In the genomic region with DNA sequence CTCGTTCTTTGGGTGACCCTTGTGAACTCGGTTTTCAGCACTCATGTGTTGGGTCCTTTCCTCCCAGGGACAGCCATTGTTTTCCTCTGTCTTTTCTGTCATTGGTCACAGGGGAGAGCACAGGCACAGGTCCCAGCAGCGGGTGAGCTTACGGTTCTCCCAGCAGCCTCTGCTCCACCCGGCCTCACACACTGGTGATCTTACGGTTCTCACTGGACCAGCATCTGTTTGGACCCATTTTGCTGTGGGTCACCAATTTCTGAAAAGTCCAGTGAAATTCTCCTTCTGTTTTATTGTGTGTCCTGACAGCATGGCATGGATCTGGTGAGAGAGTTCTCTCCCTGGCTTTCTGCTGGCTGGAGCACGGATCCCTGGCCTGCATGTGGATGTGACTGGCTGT, we compare ENCODE assay signal across 28 cellular contexts. TPM values are rescaled to one million over a fixed set of nuclear protein-coding genes. Genes with fewer than 3 reads are reported as not detected.
"Had no signal": no experiment of that assay in that cellular context is flagged by ENCODE, and none has a peak within 500 bp of the region (broad histone marks: within the 10 kb centered on the region; RNA-seq: fewer than 3 reads in every experiment).

No MANE protein-coding gene starts in this region.

- H3K9me3 Mint-ChIP-seq: activated naive CD8-positive, alpha-beta T cell treated with anti-CD3 and anti-CD28 coated beads, Interleukin-2, amount 10 ng/mL, durations not matched to agents 7 days and 5 days; T-helper 1 cell treated with Interleukin-12 subunit alpha and Interleukin-12 subunit beta and Interleukin-4 antibody, amounts not matched to agents 30 μg/mL and 1 μg/mL, for 36 hours; WTC11 had no signal

- H3K27ac ChIP-seq: adrenal gland, breast epithelium, SJSA1 had no signal

- H3K4me3 Mint-ChIP-seq: activated CD8-positive, alpha-beta T cell treated with anti-CD3 and anti-CD28 coated beads, Interleukin-2, amount 10 ng/mL, durations not matched to agents 7 days and 5 days; activated naive CD8-positive, alpha-beta T cell treated with anti-CD3 and anti-CD28 coated beads, Interleukin-2, amount 10 ng/mL, durations not matched to agents 7 days and 5 days; T-helper 1 cell treated with Interleukin-12 subunit alpha and Interleukin-12 subunit beta and Interleukin-4 antibody, amounts not matched to agents 30 μg/mL and 1 μg/mL, for 36 hours; WTC11 had no signal

- H3K27me3 ChIP-seq: adrenal gland, breast epithelium, SJSA1 had no signal

- H3K9me3 ChIP-seq: adrenal gland, breast epithelium, SJSA1 had no signal

- H3K4me1 Mint-ChIP-seq: activated naive CD8-positive, alpha-beta T cell treated with anti-CD3 and anti-CD28 coated beads, Interleukin-2, amount 10 ng/mL, durations not matched to agents 7 days and 5 days; WTC11 had no signal

- H3K36me3 Mint-ChIP-seq: activated naive CD8-positive, alpha-beta T cell treated with anti-CD3 and anti-CD28 coated beads, Interleukin-2, amount 10 ng/mL, durations not matched to agents 7 days and 5 days; WTC11 had no signal

- H3K4me1 ChIP-seq: breast epithelium had no signal

- H3K27ac Mint-ChIP-seq: activated CD8-positive, alpha-beta T cell treated with anti-CD3 and anti-CD28 coated beads, Interleukin-2, amount 10 ng/mL, durations not matched to agents 7 days and 5 days; activated naive CD8-positive, alpha-beta T cell treated with anti-CD3 and anti-CD28 coated beads, Interleukin-2, amount 10 ng/mL, durations not matched to agents 7 days and 5 days; T-helper 1 cell treated with Interleukin-12 subunit alpha and Interleukin-12 subunit beta and Interleukin-4 antibody, amounts not matched to agents 30 μg/mL and 1 μg/mL, for 36 hours; WTC11 had no signal

- DNase-seq: activated CD4-positive, alpha-beta T cell treated with anti-CD3 and anti-CD28 coated beads for 48 hours; activated CD4-positive, alpha-beta T cell treated with anti-CD3 and anti-CD28 coated beads, Interleukin-2, amount 50 U/mL, for 4 hours; activated CD4-positive, CD25-positive, alpha-beta regulatory T cell treated with anti-CD3 and anti-CD28 coated beads, Interleukin-2, amount 50 U/mL, for 72 hours; activated CD8-positive, alpha-beta memory T cell treated with anti-CD3 and anti-CD28 coated beads, Interleukin-2, amount 50 U/mL, for 48 hours; activated CD8-positive, alpha-beta T cell treated with anti-CD3 and anti-CD28 coated beads, Interleukin-2, amount 10 ng/mL, durations not matched to agents 7 days and 5 days; activated naive CD4-positive, alpha-beta T cell treated with anti-CD3 and anti-CD28 coated beads, Interleukin-2, amount 50 U/mL, for 16 hours; activated naive CD8-positive, alpha-beta T cell treated with anti-CD3 and anti-CD28 coated beads, Interleukin-2, amount 10 ng/mL, durations not matched to agents 7 days and 5 days; activated T-cell treated with anti-CD3 and anti-CD28 coated beads, Interleukin-2, amount 50 U/mL, for 1 hour; anterior cingulate cortex; caudate nucleus; Karpas-422; MM.1S; NCI-H1105; NCI-H1436; NCI-H187; NCI-H2081; NCI-H510A treated with DMSO at 0.1 percent for 48 hours; NCI-H69; NK-92 treated with Interleukin-12 subunit alpha and Interleukin-12 subunit beta, amount 100 ng/mL, for 24 hours; OCI-M1; RPMI8226 had no signal

- H3K36me3 ChIP-seq: adrenal gland, breast epithelium, SJSA1 had no signal

- H3K4me3 ChIP-seq: adrenal gland, breast epithelium, SJSA1 had no signal

- ATAC-seq: activated CD8-positive, alpha-beta T cell treated with anti-CD3 and anti-CD28 coated beads, Interleukin-2, amount 10 ng/mL, durations not matched to agents 7 days and 5 days; Panc1; Right ventricle myocardium inferior; WTC11 had no signal

RNA-seq across cellular contexts. Expression of a gene that starts 49.8 kb away (rescaled TPM):
- total RNA-seq: activated CD8-positive, alpha-beta T cell treated with anti-CD3 and anti-CD28 coated beads, Interleukin-2, amount 10 ng/mL, durations not matched to agents 7 days and 5 days; activated naive CD8-positive, alpha-beta T cell treated with anti-CD3 and anti-CD28 coated beads, Interleukin-2, amount 10 ng/mL, durations not matched to agents 7 days and 5 days; adrenal gland; breast epithelium; Right ventricle myocardium inferior; SJSA1; WTC11 had no signal
- polyA plus RNA-seq: adrenal gland had no signal
